ENCODE assay signal across 19 cellular contexts in genomic region chr12:108000111-108000510, GRCh38.
"Had no signal": no experiment of that assay in that cellular context is flagged by ENCODE, and none has a peak within 500 bp of the region (broad histone marks: within the 10 kb centered on the region; RNA-seq: fewer than 3 reads in every experiment).

No MANE protein-coding gene starts in this region.

- H3K27me3 ChIP-seq: ascending aorta, gastrocnemius medialis, testis had no signal

- H3K36me3 Mint-ChIP-seq: activated naive CD4-positive, alpha-beta T cell treated with anti-CD3 and anti-CD28 coated beads, Interleukin-2, amount 50 U/mL, for 24 hours; type B pancreatic cell had no signal

- DNase-seq: activated CD4-positive, alpha-beta T cell treated with anti-CD3 and anti-CD28 coated beads, Interleukin-2, amount 50 U/mL, for 4 hours; activated effector memory CD4-positive, alpha-beta T cell treated with anti-CD3 and anti-CD28 coated beads, Interleukin-2, amount 50 U/mL, for 16 hours; activated T-cell treated with anti-CD3 and anti-CD28 coated beads, Interleukin-2, amount 50 U/mL, for 72 hours; effector CD4-positive, alpha-beta T cell; gastrocnemius medialis; heart right ventricle; left ventricle myocardium inferior; mammary epithelial cell; midbrain; nucleus accumbens; stimulated activated CD4-positive, alpha-beta T cell treated with anti-CD3 and anti-CD28 coated beads, Interleukin-4, amount 100 ng/mL, for 1 hour; stimulated activated naive CD8-positive, alpha-beta T cell treated with anti-CD3 and anti-CD28 coated beads, Interleukin-15, amount 100 ng/mL, for 72 hours; testis; WERI-Rb-1 had no signal

- H3K27ac ChIP-seq: ascending aorta, gastrocnemius medialis, heart right ventricle, left ventricle myocardium inferior, testis, WERI-Rb-1 had no signal

- H3K9me3 Mint-ChIP-seq: nephron, type B pancreatic cell had no signal

- H3K9me3 ChIP-seq: ascending aorta, gastrocnemius medialis, testis had no signal

- H3K36me3 ChIP-seq: ascending aorta, gastrocnemius medialis, heart right ventricle, left ventricle myocardium inferior, WERI-Rb-1 had no signal

- H3K4me3 Mint-ChIP-seq: activated naive CD4-positive, alpha-beta T cell treated with anti-CD3 and anti-CD28 coated beads, Interleukin-2, amount 50 U/mL, for 24 hours; activated T-cell treated with anti-CD3 and anti-CD28 coated beads, Interleukin-2, amount 50 U/mL, for 72 hours; nephron; stimulated activated naive CD8-positive, alpha-beta T cell treated with anti-CD3 and anti-CD28 coated beads, Interleukin-15, amount 100 ng/mL, for 72 hours; type B pancreatic cell had no signal

- H3K4me1 Mint-ChIP-seq: activated naive CD4-positive, alpha-beta T cell treated with anti-CD3 and anti-CD28 coated beads, Interleukin-2, amount 50 U/mL, for 24 hours; nephron; stimulated activated naive CD8-positive, alpha-beta T cell treated with anti-CD3 and anti-CD28 coated beads, Interleukin-15, amount 100 ng/mL, for 72 hours had no signal

- H3K27ac Mint-ChIP-seq: activated naive CD4-positive, alpha-beta T cell treated with anti-CD3 and anti-CD28 coated beads, Interleukin-2, amount 50 U/mL, for 24 hours; activated T-cell treated with anti-CD3 and anti-CD28 coated beads, Interleukin-2, amount 50 U/mL, for 72 hours; nephron; stimulated activated naive CD8-positive, alpha-beta T cell treated with anti-CD3 and anti-CD28 coated beads, Interleukin-15, amount 100 ng/mL, for 72 hours; type B pancreatic cell had no signal

- H3K4me3 ChIP-seq: ascending aorta, gastrocnemius medialis, heart right ventricle, left ventricle myocardium inferior, smooth muscle cell, testis had no signal

- H3K4me1 ChIP-seq: ascending aorta, gastrocnemius medialis, heart right ventricle, left ventricle myocardium inferior, testis had no signal
